Comparison of ENCODE assay signal across 11 cellular contexts in the genomic region with DNA sequence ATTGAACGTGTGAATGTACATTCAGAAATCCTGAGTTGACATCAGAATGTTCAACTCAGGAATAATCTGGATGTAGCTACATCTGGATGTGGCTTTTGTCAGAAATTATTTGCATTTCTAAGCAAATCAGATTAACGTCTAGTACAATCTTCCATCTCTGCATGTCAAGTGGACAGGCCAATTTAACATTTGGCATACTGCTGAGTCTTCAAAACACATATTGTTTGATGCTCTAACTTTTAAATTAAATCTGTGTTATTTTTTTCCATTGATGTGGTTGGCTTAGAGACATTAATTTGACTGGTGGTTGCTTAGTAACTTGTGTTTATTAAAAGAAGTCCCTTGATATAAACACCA. TPM values are rescaled to one million over a fixed set of nuclear protein-coding genes. Genes with fewer than 3 reads are reported as not detected.
DNase-seq lines count a peak whose midpoint lies in the region; ATAC-seq and TF ChIP-seq lines count a peak whose summit lies in the region.
"Had no signal": no experiment of that assay in that cellular context is flagged by ENCODE, and none has a peak within 500 bp of the region (broad histone marks: within the 10 kb centered on the region; RNA-seq: fewer than 3 reads in every experiment).

No MANE protein-coding gene starts in this region.

- H3K4me3 ChIP-seq in gastroesophageal sphincter, result no peak overlapping the region
- no peak overlapping the region for H3K4me3 ChIP-seq in GM23338

- peak; percentile 54 for TF ChIP-seq POLR2A in GM18505 (IDR thresholded peaks at IDR 0.05; ENCODE audit: borderline replicate concordance, extremely low read depth, insufficient read depth, insufficient read length)
- no peak for TF ChIP-seq POLR2A in gastroesophageal sphincter (IDR thresholded peaks at IDR 0.05)

- H3K9me3 ChIP-seq in gastroesophageal sphincter, result no peaks in the 10 kb centered on the region

- no peak for ATAC-seq in GM18505 (IDR thresholded peaks at IDR 0.05; ENCODE audit: unreplicated experiment)
- ATAC-seq in gastroesophageal sphincter, result no peak
- ATAC-seq in GM21360 (IDR thresholded peaks at IDR 0.05; ENCODE audit: unreplicated experiment), result no peak
- ATAC-seq in GM23338, result no peak
- no peak for ATAC-seq in GM18502 (IDR thresholded peaks at IDR 0.05; ENCODE audit: poor library complexity, unreplicated experiment)

- in situ Hi-C loops in ACHN (cut with HindIII; ENCODE audit: low pct_ligation_motif_present, low pct_unique_long_range_greater_than_20kb, low sequenced_read_pairs), result no loop called here

- peaks cover 8% of the 10 kb centered on the region for H3K27me3 Mint-ChIP-seq in GM23338 (ENCODE audit: insufficient read depth, low read depth, poor library complexity)

- H4K20me1 ChIP-seq in GM23338 (replicated peaks; ENCODE audit: insufficient read depth), result no peaks in the 10 kb centered on the region

- peaks cover 48% of the 10 kb centered on the region for H3K4me1 Mint-ChIP-seq in GM23338

- H3K79me2 ChIP-seq in GM23338 (replicated peaks; ENCODE audit: insufficient read depth), result no peaks in the 10 kb centered on the region

- H3K4me2 ChIP-seq in GM23338, result no peak overlapping the region

- TF ChIP-seq CTCF in VCaP (conservative IDR thresholded peaks at IDR 0.05), result no peak
- no peak for TF ChIP-seq CTCF in gastroesophageal sphincter (IDR thresholded peaks at IDR 0.05)
- no peak for TF ChIP-seq CTCF in GM23338 (conservative IDR thresholded peaks at IDR 0.05; ENCODE audit: low read depth in 2 of 2)

- no peaks in the 10 kb centered on the region for H3K9me3 Mint-ChIP-seq in GM23338

- no peak overlapping the region for H3K4me3 Mint-ChIP-seq in GM23338

- H3K27ac ChIP-seq in VCaP (peak overlapping the region; percentile 97), gastroesophageal sphincter (peak overlapping the region; percentile 17 to 95 (median 90)), GM23338 (ENCODE audit: low read depth) (no peak overlapping the region)

- no peak overlapping the region for H2AFZ ChIP-seq in GM23338

- no peaks in the 10 kb centered on the region for H3K36me3 Mint-ChIP-seq in GM23338 (ENCODE audit: low read depth)

- H3K36me3 ChIP-seq in gastroesophageal sphincter (no peaks in the 10 kb centered on the region), GM23338 (ENCODE audit: insufficient read depth) (no peaks in the 10 kb centered on the region)

- peaks cover 5% of the 10 kb centered on the region for H3F3A ChIP-seq in GM23338 (replicated peaks; ENCODE audit: low read depth)

- H3K9me2 ChIP-seq in GM23338 (ENCODE audit: insufficient read depth), result no peaks in the 10 kb centered on the region

- TF ChIP-seq EP300 in gastroesophageal sphincter (IDR thresholded peaks at IDR 0.05), result no peak

- no peak overlapping the region for H3K27ac Mint-ChIP-seq in GM23338

- DNase-seq in ACHN (peak; percentile 26), GM23338 (ENCODE audit: low spot score) (no peak)
- DNase-seq in activated effector memory CD4-positive, alpha-beta T cell treated with anti-CD3 and anti-CD28 coated beads, Interleukin-2, amount 50 U/mL, for 16 hours, result no peak
- DNase-seq: glutamatergic neuron; NCI-H1092 treated with DMSO at 0.1 percent for 48 hours; stimulated activated naive CD4-positive, alpha-beta T cell had no signal

- 27 to 30% methylated on average over 2 of the region's 2 CpGs for WGBS in gastroesophageal sphincter (ENCODE audit: low coverage in 1 of 2), 2 donors

- H3K27me3 ChIP-seq in gastroesophageal sphincter (no peaks in the 10 kb centered on the region), GM23338 (ENCODE audit: insufficient read depth) (peaks cover 12% of the 10 kb centered on the region)

- H3K4me1 ChIP-seq in gastroesophageal sphincter (peaks cover 0 to 48% (median 0%) of the 10 kb centered on the region in 3 donors), GM23338 (ENCODE audit: insufficient read depth) (peaks cover 31% of the 10 kb centered on the region)

TF ChIP-seq in GM23338, 12 proteins besides CTCF, POLR2A, EP300 and RAD21:
- TF ChIP-seq ZNF114 (CRISPR knock-in tag; IDR thresholded peaks at IDR 0.05), result no peak
- TF ChIP-seq CREB1 (CRISPR knock-in tag; IDR thresholded peaks at IDR 0.05; ENCODE audit: low read depth), result no peak
- no peak for TF ChIP-seq EZH2 (IDR thresholded peaks at IDR 0.05; ENCODE audit: low read depth, unreplicated experiment)

RNA-seq across cellular contexts. Expression of gene STAMBPL1, which starts 3.4 kb away (rescaled TPM):
- total RNA-seq in gastroesophageal sphincter, result 10 to 100 TPM; 14.4 to 26.3 (median 22.3) TPM
- 11.5 and 12.5 TPM in 2 replicates for total RNA-seq in GM23338 (2014; rRNA removed; shearing (Covaris generic))
- 1.8 and 2.5 TPM in 2 replicates for polyA plus RNA-seq in GM23338 (2016; fragmentation: Nextera tagmentation; extraction: Ambion mirVana)

RNA-seq across cellular contexts. Expression of gene ANKRD22, which starts 31.8 kb away (rescaled TPM):
- total RNA-seq in gastroesophageal sphincter, result under 1 TPM in 1 of 4 donors, not detected in 3; 0.96 TPM
- not detected in 2 replicates for total RNA-seq in GM23338 (2014; rRNA removed; shearing (Covaris generic))
- polyA plus RNA-seq in GM23338 (2016; fragmentation: Nextera tagmentation; extraction: Ambion mirVana), result not detected in 2 replicates
